Comparison of ENCODE assay signal across 8 cellular contexts in genomic region chr12:52050771-52051541, GRCh38. TPM values are rescaled to one million over a fixed set of nuclear protein-coding genes. Genes with fewer than 3 reads are reported as not detected.
A peak's percentile ranks its signal among the peaks of the same experiment; 100 is the strongest.
DNase-seq lines count a peak whose midpoint lies in the region; ATAC-seq, FAIRE-seq and TF ChIP-seq lines count a peak whose summit lies in the region.

TSS of gene NR4A1 (plus strand) at chr12:52051442. CDS start at chr12:52054329, 2,887 bp downstream.

- H2AFZ ChIP-seq in endothelial cell of umbilical vein (ENCODE audit: low read depth, low read length), result peak within 1 kb of the TSS; percentile 76

- peak; percentile 79 for ATAC-seq in GM19452 (IDR thresholded peaks at IDR 0.05; ENCODE audit: unreplicated experiment)

- H3K4me1 ChIP-seq in endothelial cell of umbilical vein (ENCODE audit: control insufficient read depth, extremely low read depth, insufficient read depth, low read length), result peaks cover 20% of the 10 kb centered on the region
- peaks cover 35% of the 10 kb centered on the region for H3K4me1 ChIP-seq in mononuclear cell (ENCODE audit: insufficient read depth, low read length)

- no peaks in the 10 kb centered on the region for H4K20me1 ChIP-seq in endothelial cell of umbilical vein (replicated peaks; ENCODE audit: control insufficient read depth, extremely low read depth, insufficient read depth, low read length)

- peak; percentile 88 for FAIRE-seq in endothelial cell of umbilical vein (lab: Jason Lieb, UNC)

- dilution Hi-C loops in endothelial cell of umbilical vein (cut with MboI; ENCODE audit: extremely low pct_ligation_motif_present, low sequenced_read_pairs), result no loop called here

- H3K4me2 ChIP-seq in endothelial cell of umbilical vein (ENCODE audit: insufficient read depth, low read length), result peak within 1 kb of the TSS; percentile 75

- H3K9ac ChIP-seq in endothelial cell of umbilical vein (replicated peaks; ENCODE audit: extremely low read depth, insufficient read depth, low read length), result peak within 1 kb of the TSS; percentile 97

- H3K27me3 ChIP-seq in HL-60 (ENCODE audit: insufficient read depth, poor library complexity, severe bottlenecking), result peaks cover 8% of the 10 kb centered on the region
- no peaks in the 10 kb centered on the region for H3K27me3 ChIP-seq in endothelial cell of umbilical vein (ENCODE audit: control insufficient read depth in 2 of 2, insufficient read depth in 2 of 2, low read length in 2 of 2)
- no peaks in the 10 kb centered on the region for H3K27me3 ChIP-seq in mononuclear cell (ENCODE audit: insufficient read depth, low read length)

- no peak for TF ChIP-seq POLR2A in endothelial cell of umbilical vein (IDR thresholded peaks at IDR 0.05; ENCODE audit: low read depth, low read length)

- H3K4me3 ChIP-seq in HL-60 (replicated peaks; ENCODE audit: insufficient read depth, low read length), result peak within 1 kb of the TSS; percentile 51
- peak within 1 kb of the TSS; percentile 32 to 46 (median 44) for H3K4me3 ChIP-seq in endothelial cell of umbilical vein (replicated peaks in 1 of 3; ENCODE audit: insufficient read depth in 1 of 3, low read depth in 1 of 3, low read length in 3 of 3)
- H3K4me3 ChIP-seq in mononuclear cell (ENCODE audit: low read length), result peak within 1 kb of the TSS; percentile 57

- intact Hi-C loops in endothelial cell of umbilical vein (cut with micrococcal nuclease), result loop anchor here (1.0 to 2.0 kb wide), 6 partner anchors 13 to 54 kb away; partner anchors contain the start of gene ATG101

- POLR2A ChIA-PET in endothelial cell of umbilical vein (lab: Charles Lee), result interaction anchor here (0.7 to 1.2 kb wide), 2 partner anchors 41 to 44 kb away, joined by 4 to 6 read pairs; partner anchors contain the start of gene TAMALIN

- DNase-seq in CMK (ENCODE audit: low read depth) (peak; percentile 79), HL-60 (ENCODE audit: low read depth in 1 of 2, low spot score in 1 of 2) (peak; percentile 69 to 88), NOMO-1 treated with DMSO at 0.1 percent for 48 hours (lab: John Stamatoyannopoulos, UW; ENCODE audit: unreplicated experiment) (peak; percentile 84), endothelial cell of umbilical vein (ENCODE audit: low read depth, low spot score) (peak; percentile 96)
- peak; percentile 99 for DNase-seq in activated CD8-positive, alpha-beta memory T cell treated with anti-CD3 and anti-CD28 coated beads, Interleukin-2, amount 50 U/mL, for 48 hours
- DNase-seq in stimulated activated CD8-positive, alpha-beta memory T cell treated with anti-CD3 and anti-CD28 coated beads, Interleukin-2, amount 100 ng/mL, for 48 hours (ENCODE audit: low read depth in 2 of 2), result peak; percentile 98 to 100

- H3K9me3 ChIP-seq in endothelial cell of umbilical vein (replicated peaks; ENCODE audit: control insufficient read depth, insufficient read depth, low read length), result no peaks in the 10 kb centered on the region
- H3K9me3 ChIP-seq in mononuclear cell (ENCODE audit: low read depth, low read length), result no peaks in the 10 kb centered on the region

- CTCF ChIA-PET in endothelial cell of umbilical vein (lab: Charles Lee), result interaction anchor here (0.6 to 2.7 kb wide), 17 partner anchors 8 to 987 kb away, joined by 3 to 33 read pairs (median 4); partner anchors contain the start of gene ATG101

- BruUV-seq in endothelial cell of umbilical vein (replicated peaks; lab: Mats Ljungman, UMichigan), result no TSS peak

- no peaks in the 10 kb centered on the region for H3K79me2 ChIP-seq in endothelial cell of umbilical vein (ENCODE audit: control insufficient read depth, insufficient read depth, low read length)

- TF ChIP-seq CTCF in HL-60 (IDR thresholded peaks at IDR 0.05; ENCODE audit: insufficient read depth, low read length) (no peak), endothelial cell of umbilical vein (IDR thresholded peaks at IDR 0.05; ENCODE audit: extremely low read depth in 1 of 2, insufficient read depth in 1 of 2, low read depth in 1 of 2, low read length in 2 of 2) (peak; percentile 5 to 10)

- H3K36me3 ChIP-seq in endothelial cell of umbilical vein (ENCODE audit: control insufficient read depth in 2 of 2, extremely low read depth in 1 of 2, insufficient read depth in 2 of 2, low read length in 2 of 2), result no peaks in the 10 kb centered on the region

- no peaks in the 10 kb centered on the region for H3K9me1 ChIP-seq in endothelial cell of umbilical vein (replicated peaks; ENCODE audit: control insufficient read depth, extremely low read depth, insufficient read depth, low read length)

- peak within 1 kb of the TSS; percentile 49 for H3K27ac ChIP-seq in HL-60 (replicated peaks)
- H3K27ac ChIP-seq in endothelial cell of umbilical vein (ENCODE audit: insufficient read depth, low read depth, low read length), result peak within 1 kb of the TSS; percentile 85

TF ChIP-seq in endothelial cell of umbilical vein, 7 proteins besides CTCF, POLR2A, EP300 and RAD21:
- no peak for TF ChIP-seq MAX (IDR thresholded peaks at IDR 0.05; ENCODE audit: insufficient read depth, insufficient read length)

RNA-seq across cellular contexts. Expression of gene NR4A1, which starts in this region (rescaled TPM):
- 6.8 and 10.2 TPM in 2 replicates for total RNA-seq in endothelial cell of umbilical vein
- 13.4 and 18.2 TPM in 2 replicates for polyA plus RNA-seq in endothelial cell of umbilical vein
- 7.8 and 14.6 TPM in 2 replicates for polyA plus RNA-seq in endothelial cell of umbilical vein (2011; cell fraction: cytosol; rRNA removed)
- 58.3 and 72.6 TPM in 2 replicates for polyA plus RNA-seq in endothelial cell of umbilical vein (2011; cell fraction: nucleus; rRNA removed)
- polyA plus RNA-seq in endothelial cell of umbilical vein (2012), result 10.3 and 10.5 TPM in 2 replicates
- polyA minus RNA-seq in endothelial cell of umbilical vein, result 3.8 and 7.3 TPM in 2 replicates
- 70.1 TPM for polyA minus RNA-seq in endothelial cell of umbilical vein (2011; cell fraction: cytosol; rRNA and poly(A)+ RNA removed)
- polyA minus RNA-seq in endothelial cell of umbilical vein (2011; cell fraction: nucleus; rRNA and poly(A)+ RNA removed), result 26.7 and 42.7 TPM in 2 replicates
- 126 TPM for total RNA-seq in mononuclear cell

Comparison
In these comparisons a context has a peak if more than half of its experiments do, and no peak if none do; other contexts are left out.
1. Peak in every context shown above with its lines: DNase-seq, ATAC-seq, H3K4me3 ChIP-seq and H3K27ac ChIP-seq.
2. RNA of gene NR4A1 (total RNA-seq): 126 TPM in mononuclear cell (single experiment); 6.8 to 10.2 TPM in endothelial cell of umbilical vein; every median in the first group is over 10 times any median in the second.